9 cellular contexts compared by ENCODE assay signal in genomic region chr1:161612322-161613141, GRCh38. TPM values are rescaled to one million over a fixed set of nuclear protein-coding genes. Genes with fewer than 3 reads are reported as not detected.
DNase-seq lines count a peak whose midpoint lies in the region; ATAC-seq and TF ChIP-seq lines count a peak whose summit lies in the region.
"Not testable (repeated sequence)": the region's sequence is repeated elsewhere in the genome, so short reads cannot be mapped to it uniquely, and the experiment has no call there.
"Had no signal": no experiment of that assay in that cellular context is flagged by ENCODE, and none has a peak within 500 bp of the region (broad histone marks: within the 10 kb centered on the region; RNA-seq: fewer than 3 reads in every experiment).

No MANE protein-coding gene starts in this region.

- H3K9me3 ChIP-seq in liver (ENCODE audit: control insufficient read depth in 4 of 4, low read length in 3 of 4): not testable (repeated sequence)

- H3K9me3 Mint-ChIP-seq in activated CD8-positive, alpha-beta T cell treated with anti-CD3 and anti-CD28 coated beads, Interleukin-2, amount 10 ng/mL, durations not matched to agents 7 days and 5 days (ENCODE audit: insufficient read depth): not testable (repeated sequence)

- peak overlapping the region; percentile 92 for H3K27ac Mint-ChIP-seq in activated CD8-positive, alpha-beta T cell treated with anti-CD3 and anti-CD28 coated beads, Interleukin-2, amount 10 ng/mL, durations not matched to agents 7 days and 5 days

- TF ChIP-seq RAD21 in liver (IDR thresholded peaks at IDR 0.05): not testable (repeated sequence)

- POLR2A ChIA-PET in activated CD8-positive, alpha-beta T cell treated with anti-CD3 and anti-CD28 coated beads, Interleukin-2, amount 10 ng/mL, durations not matched to agents 7 days and 5 days (lab: Charles Lee): interaction anchor here (1.2 kb wide), 1 partner anchor 137 kb away, joined by 3 read pairs; no protein-coding TSS in a partner anchor

- H3K4me3 Mint-ChIP-seq in activated CD8-positive, alpha-beta T cell treated with anti-CD3 and anti-CD28 coated beads, Interleukin-2, amount 10 ng/mL, durations not matched to agents 7 days and 5 days: peak overlapping the region; percentile 90

- H3K4me1 Mint-ChIP-seq in activated CD8-positive, alpha-beta T cell treated with anti-CD3 and anti-CD28 coated beads, Interleukin-2, amount 10 ng/mL, durations not matched to agents 7 days and 5 days (ENCODE audit: low read depth): peaks cover 27% of the 10 kb centered on the region

- CTCF ChIA-PET in activated CD8-positive, alpha-beta T cell treated with anti-CD3 and anti-CD28 coated beads, Interleukin-2, amount 10 ng/mL, durations not matched to agents 7 days and 5 days (lab: Charles Lee): not testable (repeated sequence)

- H3K36me3 Mint-ChIP-seq in activated CD8-positive, alpha-beta T cell treated with anti-CD3 and anti-CD28 coated beads, Interleukin-2, amount 10 ng/mL, durations not matched to agents 7 days and 5 days (ENCODE audit: low read depth): not testable (repeated sequence)

- peak; percentile 92 for ATAC-seq in GM19397 (IDR thresholded peaks at IDR 0.05; ENCODE audit: unreplicated experiment)
- peak; percentile 71 for ATAC-seq in HG03565 (IDR thresholded peaks at IDR 0.05; ENCODE audit: unreplicated experiment)
- peak; percentile 95 for ATAC-seq in activated CD8-positive, alpha-beta T cell treated with anti-CD3 and anti-CD28 coated beads, Interleukin-2, amount 10 ng/mL, durations not matched to agents 7 days and 5 days

- peak overlapping the region; percentile 46 to 63 for H3K27ac ChIP-seq in liver (ENCODE audit: low read depth in 1 of 2, low read length in 2 of 2)

- DNase-seq in CD1c-positive myeloid dendritic cell (ENCODE audit: extremely low spot score) (peak; percentile 96), NCI-H82 treated with DMSO at 0.1 percent for 48 hours (lab: John Stamatoyannopoulos, UW; ENCODE audit: unreplicated experiment) (peak; percentile 91), ecto neural progenitor cell (ENCODE audit: low spot score) (peak; percentile 94)
- DNase-seq in activated CD8-positive, alpha-beta T cell treated with anti-CD3 and anti-CD28 coated beads, Interleukin-2, amount 10 ng/mL, durations not matched to agents 7 days and 5 days: peak; percentile 92
- peak; percentile 91 for DNase-seq in stimulated activated CD4-positive, alpha-beta T cell treated with anti-CD3 and anti-CD28 coated beads, Interleukin-2, amount 100 ng/mL, for 4 hours (ENCODE audit: low read depth)

- H3K4me3 ChIP-seq in liver (ENCODE audit: low read depth in 1 of 3, low read length in 3 of 3): peak overlapping the region in 2 of 3 donors; percentile 37 to 47

- 11% methylated on average over 49 of the region's 51 CpGs for WGBS in liver

- H3K27me3 ChIP-seq in liver (ENCODE audit: control insufficient read depth in 4 of 4, insufficient read depth in 4 of 4, low read length in 3 of 4): not testable (repeated sequence)

- peaks cover 11% of the 10 kb centered on the region for H3K27me3 Mint-ChIP-seq in activated CD8-positive, alpha-beta T cell treated with anti-CD3 and anti-CD28 coated beads, Interleukin-2, amount 10 ng/mL, durations not matched to agents 7 days and 5 days (ENCODE audit: low read depth)

- TF ChIP-seq CTCF in liver (IDR thresholded peaks at IDR 0.05; ENCODE audit: low read depth, low read length, missing input control): not testable (repeated sequence)

- H3K9ac ChIP-seq in liver (ENCODE audit: low read depth in 1 of 2, low read length in 2 of 2): peak overlapping the region; percentile 38 to 47

- not testable (repeated sequence) for H3K4me1 ChIP-seq in liver (ENCODE audit: control insufficient read depth in 4 of 4, insufficient read depth in 4 of 4, low read length in 3 of 4)

- H3K36me3 ChIP-seq in liver (ENCODE audit: control insufficient read depth in 4 of 4, insufficient read depth in 3 of 4, low read depth in 1 of 4, low read length in 3 of 4): not testable (repeated sequence)

TF ChIP-seq in liver, 16 proteins besides CTCF, POLR2A, EP300 and RAD21:
- peak; percentile 87 for TF ChIP-seq ATF3 (IDR thresholded peaks at IDR 0.05)
TF ChIP-seq in liver: peak in this region for 1; not testable (repeated sequence) for 15.

RNA-seq across cellular contexts. Expression of gene FCGR3B, which starts 18.4 kb away (rescaled TPM):
- not detected for total RNA-seq in activated CD8-positive, alpha-beta T cell treated with anti-CD3 and anti-CD28 coated beads, Interleukin-2, amount 10 ng/mL, durations not matched to agents 7 days and 5 days
- total RNA-seq in liver: 1 to 10 TPM; 6.0 to 9.2 TPM
- polyA plus RNA-seq in liver: 1 to 10 TPM in 1 of 2 donors, under 1 TPM in 1; 0.64 to 2.2 TPM
- total RNA-seq: T-helper 2 cell treated with Interferon-gamma antibody and Interleukin-4, amounts not matched to agents 100 ng/mL and 5 ng/mL, for 36 hours had no signal

RNA-seq across cellular contexts. Expression of gene FCGR2B, which starts 50.4 kb away (rescaled TPM):
- not detected for total RNA-seq in activated CD8-positive, alpha-beta T cell treated with anti-CD3 and anti-CD28 coated beads, Interleukin-2, amount 10 ng/mL, durations not matched to agents 7 days and 5 days
- total RNA-seq in liver: 10 to 100 TPM in 1 of 2 donors, 1 to 10 TPM in 1; 7.9 to 31.6 TPM
- polyA plus RNA-seq in liver: 10 to 100 TPM; 18.5 to 39.5 TPM

Comparison
In these comparisons a context has a peak if more than half of its experiments do, and no peak if none do; other contexts are left out.
1. Peak in every context shown above with its lines: DNase-seq, ATAC-seq, H3K4me3 ChIP-seq and H3K27ac ChIP-seq.
2. RNA of gene FCGR3B, which starts 18.4 kb away (total RNA-seq): 6.0 to 9.2 TPM in liver; not detected in activated CD8-positive, alpha-beta T cell treated with anti-CD3 and anti-CD28 coated beads, Interleukin-2, amount 10 ng/mL, durations not matched to agents 7 days and 5 days; every median in the first group is over 4 times any median in the second.
3. RNA of gene FCGR2B, which starts 50.4 kb away (total RNA-seq): 7.9 to 31.6 TPM in liver; not detected in activated CD8-positive, alpha-beta T cell treated with anti-CD3 and anti-CD28 coated beads, Interleukin-2, amount 10 ng/mL, durations not matched to agents 7 days and 5 days; every median in the first group is over 4 times any median in the second.